ENCODE assay signal across 23 cellular contexts in genomic region chr4:111979921-111980320, GRCh38.
DNase-seq lines count a peak whose midpoint lies in the region; ATAC-seq and TF ChIP-seq lines count a peak whose summit lies in the region.
"Had no signal": no experiment of that assay in that cellular context is flagged by ENCODE, and none has a peak within 500 bp of the region (broad histone marks: within the 10 kb centered on the region; RNA-seq: fewer than 3 reads in every experiment).

No MANE protein-coding gene starts in this region.

- no peaks in the 10 kb centered on the region for H3K4me1 Mint-ChIP-seq in endothelial cell (ENCODE audit: unreplicated experiment)
- H3K4me1 Mint-ChIP-seq: CD4-positive, CD25-positive, alpha-beta regulatory T cell; CD8-positive, alpha-beta memory T cell; IgD-negative memory B cell had no signal

- DNase-seq in ELR (ENCODE audit: low read depth), result peak; percentile 46
- peak; percentile 8 for DNase-seq in PC-3
- peak; percentile 31 for DNase-seq in epithelial cell of esophagus (ENCODE audit: low read depth)
- peak; percentile 32 for DNase-seq in fibroblast of the aortic adventitia (ENCODE audit: low read depth)
- no peak for DNase-seq in NCI-H2196 treated with DMSO at 0.1 percent for 48 hours (lab: John Stamatoyannopoulos, UW; ENCODE audit: unreplicated experiment)
- DNase-seq in NCI-H446 treated with DMSO at 0.1 percent for 48 hours (lab: John Stamatoyannopoulos, UW), result no peak
- DNase-seq in activated CD4-positive, alpha-beta T cell treated with anti-CD3 and anti-CD28 coated beads, Interleukin-2, amount 50 U/mL, for 1 hour, result no peak
- DNase-seq in endothelial cell (ENCODE audit: low spot score), result no peak
- DNase-seq: 8988T; BE2C; C1 segment of cervical spinal cord; CD4-positive, CD25-positive, alpha-beta regulatory T cell; CD8-positive, alpha-beta memory T cell; COR-L47; DMS 273 treated with DMSO at 0.1 percent for 48 hours; DMS53; DND-41; EL; GOT3; H7 had no signal

- BruUV-seq in PC-3 (replicated peaks; lab: Mats Ljungman, UMichigan), result no TSS peak

- intact Hi-C loops in PC-3 (cut with micrococcal nuclease), result no loop called here

- H4K20me1 ChIP-seq in PC-3 (ENCODE audit: low read length), result no peaks in the 10 kb centered on the region

- CTCF ChIA-PET in PC-3 (lab: Charles Lee), result no interaction called here

- H3K27ac Mint-ChIP-seq in endothelial cell (ENCODE audit: unreplicated experiment), result no peak overlapping the region
- H3K27ac Mint-ChIP-seq: CD4-positive, CD25-positive, alpha-beta regulatory T cell; CD8-positive, alpha-beta memory T cell; IgD-negative memory B cell had no signal

- peaks cover 24% of the 10 kb centered on the region for H3K27me3 ChIP-seq in PC-3 (ENCODE audit: low read length)

- no peak for ATAC-seq in PC-3
- ATAC-seq: HCT116, HepG2 had no signal

- no peaks in the 10 kb centered on the region for H3K79me2 ChIP-seq in PC-3 (ENCODE audit: low read length)

- POLR2A ChIA-PET in PC-3 (lab: Charles Lee; ENCODE audit: unreplicated experiment), result no interaction called here

- H3K36me3 Mint-ChIP-seq in endothelial cell (ENCODE audit: low read depth, unreplicated experiment), result no peaks in the 10 kb centered on the region
- H3K36me3 Mint-ChIP-seq: CD4-positive, CD25-positive, alpha-beta regulatory T cell; CD8-positive, alpha-beta memory T cell; IgD-negative memory B cell had no signal

- no peaks in the 10 kb centered on the region for H3K9me3 ChIP-seq in PC-3 (ENCODE audit: low read length)
- H3K9me3 ChIP-seq: BE2C had no signal

- H3K27me3 Mint-ChIP-seq in endothelial cell (ENCODE audit: unreplicated experiment), result peaks cover 2% of the 10 kb centered on the region

- no peaks in the 10 kb centered on the region for H3K9me2 ChIP-seq in PC-3 (replicated peaks; ENCODE audit: low read length)

- no peaks in the 10 kb centered on the region for H3F3A ChIP-seq in PC-3 (ENCODE audit: low read length, unreplicated experiment)

- no peaks in the 10 kb centered on the region for H3K9me3 Mint-ChIP-seq in endothelial cell (ENCODE audit: unreplicated experiment)

- H3K27ac ChIP-seq in PC-3 (ENCODE audit: low read length), result no peak overlapping the region

- no peak overlapping the region for H3K4me3 ChIP-seq in PC-3 (ENCODE audit: low read length)
- H3K4me3 ChIP-seq in epithelial cell of esophagus (ENCODE audit: low read length), result no peak overlapping the region
- H3K4me3 ChIP-seq in fibroblast of the aortic adventitia (ENCODE audit: low read depth, low read length), result no peak overlapping the region

- no peak overlapping the region for H3K4me2 ChIP-seq in PC-3 (ENCODE audit: low read length)

- no peak overlapping the region for H2AFZ ChIP-seq in PC-3 (ENCODE audit: low read length)

- H3K36me3 ChIP-seq in PC-3 (ENCODE audit: low read depth, low read length), result no peaks in the 10 kb centered on the region
- H3K36me3 ChIP-seq: BE2C had no signal

- H3K4me3 Mint-ChIP-seq in endothelial cell (ENCODE audit: unreplicated experiment), result no peak overlapping the region
- H3K4me3 Mint-ChIP-seq: CD4-positive, CD25-positive, alpha-beta regulatory T cell; CD8-positive, alpha-beta memory T cell; IgD-negative memory B cell had no signal

- H3K4me1 ChIP-seq in PC-3 (ENCODE audit: insufficient read depth, low read length), result no peaks in the 10 kb centered on the region
- H3K4me1 ChIP-seq: BE2C had no signal

- no peak overlapping the region for H3K9ac ChIP-seq in PC-3 (ENCODE audit: low read length)

- TF ChIP-seq CTCF in PC-3 (conservative IDR thresholded peaks at IDR 0.05; ENCODE audit: low read depth, low read length) (no peak), epithelial cell of esophagus (IDR thresholded peaks at IDR 0.05; ENCODE audit: insufficient read depth, low read depth, low read length, missing control alignments) (no peak), fibroblast of the aortic adventitia (IDR thresholded peaks at IDR 0.05; ENCODE audit: insufficient read depth, low read length) (no peak), endothelial cell (IDR thresholded peaks at IDR 0.05; ENCODE audit: unreplicated experiment) (no peak)

Comparison
In these comparisons a context has a peak if more than half of its experiments do, and no peak if none do; other contexts are left out.
1. DNase-seq: peak in ELR (single experiment), PC-3 (single experiment), epithelial cell of esophagus (single experiment) and fibroblast of the aortic adventitia (single experiment); none in NCI-H2196 treated with DMSO at 0.1 percent for 48 hours (single experiment), NCI-H446 treated with DMSO at 0.1 percent for 48 hours (single experiment), activated CD4-positive, alpha-beta T cell treated with anti-CD3 and anti-CD28 coated beads, Interleukin-2, amount 50 U/mL, for 1 hour (single experiment) and endothelial cell (single experiment).